ENCODE assay signal across 10 cellular contexts in genomic region chr17:82864721-82865240, GRCh38. TPM values are rescaled to one million over a fixed set of nuclear protein-coding genes. Genes with fewer than 3 reads are reported as not detected.
DNase-seq lines count a peak whose midpoint lies in the region; ATAC-seq and TF ChIP-seq lines count a peak whose summit lies in the region.
"Had no signal": no experiment of that assay in that cellular context is flagged by ENCODE, and none has a peak within 500 bp of the region (broad histone marks: within the 10 kb centered on the region; RNA-seq: fewer than 3 reads in every experiment).

No MANE protein-coding gene starts in this region.

- H2BK12ac ChIP-seq in H9 (ENCODE audit: insufficient read length, low read depth, low read length) = no peak overlapping the region

- no peak overlapping the region for H3T11ph ChIP-seq in H9 (ENCODE audit: low read length)

- no peak overlapping the region for H2AK5ac ChIP-seq in H9 (ENCODE audit: insufficient read length, low read length)

- no peak overlapping the region for H2BK20ac ChIP-seq in H9 (ENCODE audit: low read depth, low read length, poor library complexity, severe bottlenecking)

- H3K18ac ChIP-seq in H9 (ENCODE audit: insufficient read length, low read depth, low read length) = no peak overlapping the region

- no peak overlapping the region for H2BK120ac ChIP-seq in H9 (ENCODE audit: low read depth, low read length, poor library complexity, severe bottlenecking)

- no peak overlapping the region for H3K4me2 ChIP-seq in H9 (ENCODE audit: insufficient read depth, insufficient read length, low read length)

- no peak overlapping the region for H3K56ac ChIP-seq in H9 (ENCODE audit: insufficient read length, low read depth, low read length)

- no peak overlapping the region for H4K8ac ChIP-seq in H9 (replicated peaks; ENCODE audit: insufficient read length, low read depth, low read length)

- no peak overlapping the region for H3K4me3 ChIP-seq in WERI-Rb-1 (ENCODE audit: low read depth, low read length)

- H3K4me1 ChIP-seq in H9 (ENCODE audit: insufficient read depth, low read length) = no peaks in the 10 kb centered on the region

- TF ChIP-seq CTCF in H9 (conservative IDR thresholded peaks at IDR 0.05) = no peak
- no peak for TF ChIP-seq CTCF in WERI-Rb-1 (IDR thresholded peaks at IDR 0.05; ENCODE audit: low read depth, low read length)

- H3K9ac ChIP-seq in H9 (ENCODE audit: extremely low read depth, insufficient read length, low read length) = no peak overlapping the region

- no peak overlapping the region for H3K23ac ChIP-seq in H9 (ENCODE audit: insufficient read length, low read depth, low read length)

- ATAC-seq in naive thymus-derived CD8-positive, alpha-beta T cell = no peak

- H3K27me3 ChIP-seq in H9 (ENCODE audit: insufficient read depth, low read length) (no peaks in the 10 kb centered on the region), WERI-Rb-1 (ENCODE audit: insufficient read depth, low read depth, severe bottlenecking) (no peaks in the 10 kb centered on the region)

- H4K5ac ChIP-seq in H9 (ENCODE audit: insufficient read length, low read depth, low read length) = no peak overlapping the region

- no peaks in the 10 kb centered on the region; the same call in 1 of the 2 replicates for H3K79me2 ChIP-seq in H9 (ENCODE audit: insufficient read depth, low read length)

- H3K14ac ChIP-seq in H9 (ENCODE audit: insufficient read depth, low read length) = no peak overlapping the region; the same call in 1 of the 2 replicates

- H3K4ac ChIP-seq in H9 (ENCODE audit: low read depth, low read length) = no peak overlapping the region

- WGBS in H9 (ENCODE audit: extremely low coverage, insufficient read length, low lambda C conversion rate) = no CpG with 5 or more reads among the region's 14 CpGs

- H3K27ac Mint-ChIP-seq in H9 = peak overlapping the region; percentile 82 to 98 (median 90); a peak in 5 of 7 replicates
- H3K27ac Mint-ChIP-seq in naive thymus-derived CD8-positive, alpha-beta T cell = peak overlapping the region; percentile 91 to 98 (median 96)

- no peak overlapping the region for H3K4me3 Mint-ChIP-seq in H9
- H3K4me3 Mint-ChIP-seq in naive thymus-derived CD8-positive, alpha-beta T cell = peak overlapping the region; percentile 75 to 94 (median 83)

- DNase-seq in COLO668 (lab: John Stamatoyannopoulos, UW; ENCODE audit: unreplicated experiment) (peak; percentile 15), H9 (no peak), WERI-Rb-1 (no peak), CD1c-positive myeloid dendritic cell (ENCODE audit: extremely low spot score) (no peak), DMS153 treated with DMSO at 0.1 percent for 48 hours (lab: John Stamatoyannopoulos, UW; ENCODE audit: unreplicated experiment) (no peak), NCI-H128 (lab: John Stamatoyannopoulos, UW; ENCODE audit: unreplicated experiment) (no peak)
- no peak for DNase-seq in naive thymus-derived CD8-positive, alpha-beta T cell
- DNase-seq in stimulated activated CD4-positive, alpha-beta T cell treated with anti-CD3 and anti-CD28 coated beads, Interleukin-4, amount 100 ng/mL, for 4 hours = no peak
- DNase-seq: NCI-H1436 treated with DMSO at 0.1 percent for 48 hours had no signal

- peaks cover 29% of the 10 kb centered on the region for H3K36me3 ChIP-seq in WERI-Rb-1

- H2BK5ac ChIP-seq in H9 (ENCODE audit: insufficient read length, low read length) = no peak overlapping the region

- POLR2A ChIA-PET in naive thymus-derived CD8-positive, alpha-beta T cell (lab: Charles Lee) = interaction anchor here (0.7 to 4.8 kb wide), 14 partner anchors 10 to 121 kb away, joined by 3 to 84 read pairs (median 10); no protein-coding TSS in a partner anchor

- H3K9me3 ChIP-seq in H9 (ENCODE audit: control insufficient read depth, low read depth, low read length) (no peaks in the 10 kb centered on the region), WERI-Rb-1 (ENCODE audit: severe bottlenecking) (no peaks in the 10 kb centered on the region)

- no peaks in the 10 kb centered on the region; the same call in 1 of the 2 replicates for H3K27me3 Mint-ChIP-seq in H9 (ENCODE audit: low read depth)
- H3K27me3 Mint-ChIP-seq in naive thymus-derived CD8-positive, alpha-beta T cell = no peaks in the 10 kb centered on the region

- no peak overlapping the region for H4K91ac ChIP-seq in H9 (ENCODE audit: insufficient read length, low read depth, low read length)

- H2BK15ac ChIP-seq in H9 (ENCODE audit: low read depth, low read length) = no peak overlapping the region

- no peaks in the 10 kb centered on the region for H3K9me3 Mint-ChIP-seq in H9
- no peaks in the 10 kb centered on the region for H3K9me3 Mint-ChIP-seq in naive thymus-derived CD8-positive, alpha-beta T cell

- peaks cover 3% of the 10 kb centered on the region for H3K79me1 ChIP-seq in H9 (ENCODE audit: insufficient read depth, low read depth, low read length, poor library complexity, severe bottlenecking)

- H3K27ac ChIP-seq in H9 (ENCODE audit: insufficient read length, low read depth, low read length) (no peak overlapping the region), WERI-Rb-1 (peak overlapping the region; percentile 61; the same call in 1 of the 2 replicates)

- peaks cover 6 to 28% of the 10 kb centered on the region in 2 experiments for H3K4me1 Mint-ChIP-seq in H9
- peaks cover 30 to 79% (median 59%) of the 10 kb centered on the region in 4 donors for H3K4me1 Mint-ChIP-seq in naive thymus-derived CD8-positive, alpha-beta T cell

- peaks cover 0 to 6% (median under 1%) of the 10 kb centered on the region in 3 experiments; a peak in 6 of 7 replicates for H3K36me3 Mint-ChIP-seq in H9 (ENCODE audit: insufficient read depth in 1 of 3, low read depth in 3 of 3)
- H3K36me3 Mint-ChIP-seq in naive thymus-derived CD8-positive, alpha-beta T cell = peaks cover 0 to 6% (median 0%) of the 10 kb centered on the region in 3 donors

- H2AFZ ChIP-seq in H9 (ENCODE audit: low read length) = no peak overlapping the region

- H3K23me2 ChIP-seq in H9 (ENCODE audit: insufficient read length, low read depth, low read length, poor library complexity, severe bottlenecking) = peaks cover 3% of the 10 kb centered on the region

- no peaks in the 10 kb centered on the region for H4K20me1 ChIP-seq in H9 (ENCODE audit: control insufficient read depth, insufficient read depth, insufficient read length)

RNA-seq across cellular contexts. Expression of gene ZNF750, which starts 25.0 kb away (rescaled TPM):
- 0.09 TPM in 1 of 2 replicates, not detected in the other for total RNA-seq in H9 (2021)
- not detected for total RNA-seq in naive thymus-derived CD8-positive, alpha-beta T cell
- polyA plus RNA-seq in naive thymus-derived CD8-positive, alpha-beta T cell = not detected
- total RNA-seq: liver had no signal

Comparison
In these comparisons a context has a peak if more than half of its experiments do, and no peak if none do; other contexts are left out.
1. H3K4me3 Mint-ChIP-seq: peak in naive thymus-derived CD8-positive, alpha-beta T cell (10 of 10); none in H9 (0 of 2).